In genomic region chr1:25615563-25616079, GRCh38 we compare ENCODE assay signal across 9 cellular contexts. TPM values are rescaled to one million over a fixed set of nuclear protein-coding genes. Genes with fewer than 3 reads are reported as not detected.
DNase-seq lines count a peak whose midpoint lies in the region; ATAC-seq lines count a peak whose summit lies in the region.
"Had no signal": no experiment of that assay in that cellular context is flagged by ENCODE, and none has a peak within 500 bp of the region (broad histone marks: within the 10 kb centered on the region; RNA-seq: fewer than 3 reads in every experiment).

No MANE protein-coding gene starts in this region.

- 0 out of 2 replicates have a peak, but pooled peaks cover 2% of the 10 kb centered on the region for H3K4me1 ChIP-seq in iPS DF 6.9 (ENCODE audit: control insufficient read depth, insufficient read depth, low read length)

- ATAC-seq in stimulated activated memory B cell treated with anti-CD40 and anti-IgM and Interleukin-4, amounts not matched to agents 10 μg/mL and 1 μg/mL and 100 μg/mL, for 72 hours: peak; percentile 2
- no peak for ATAC-seq in GM18873 (IDR thresholded peaks at IDR 0.05; ENCODE audit: low FRiP score, unreplicated experiment)

- no peaks in the 10 kb centered on the region for H3K36me3 Mint-ChIP-seq in activated naive CD4-positive, alpha-beta T cell treated with anti-CD3 and anti-CD28 coated beads for 36 hours (ENCODE audit: low read depth)
- H3K36me3 Mint-ChIP-seq in activated CD4-positive, alpha-beta memory T cell treated with anti-CD3 and anti-CD28 coated beads for 36 hours: no peaks in the 10 kb centered on the region
- no peaks in the 10 kb centered on the region for H3K36me3 Mint-ChIP-seq in stimulated activated memory B cell treated with anti-CD40 and anti-IgM and Interleukin-4, amounts not matched to agents 10 μg/mL and 1 μg/mL and 100 μg/mL, for 72 hours

- no peak for DNase-seq in activated naive CD4-positive, alpha-beta T cell treated with anti-CD3 and anti-CD28 coated beads for 36 hours
- DNase-seq in activated naive CD4-positive, alpha-beta T cell treated with Interleukin-2 at 50 U/mL for 16 hours: no peak
- DNase-seq in activated CD4-positive, alpha-beta memory T cell treated with anti-CD3 and anti-CD28 coated beads for 36 hours: no peak
- DNase-seq in iPS DF 6.9 (ENCODE audit: low read depth, low spot score) (no peak), T1000 (lab: John Stamatoyannopoulos, UW) (no peak), ureter (ENCODE audit: low spot score) (no peak)

- no peaks in the 10 kb centered on the region for H3K9me3 Mint-ChIP-seq in activated naive CD4-positive, alpha-beta T cell treated with anti-CD3 and anti-CD28 coated beads for 36 hours
- no peaks in the 10 kb centered on the region for H3K9me3 Mint-ChIP-seq in activated CD4-positive, alpha-beta memory T cell treated with anti-CD3 and anti-CD28 coated beads for 36 hours
- no peaks in the 10 kb centered on the region for H3K9me3 Mint-ChIP-seq in stimulated activated memory B cell treated with anti-CD40 and anti-IgM and Interleukin-4, amounts not matched to agents 10 μg/mL and 1 μg/mL and 100 μg/mL, for 72 hours
- H3K9me3 Mint-ChIP-seq: activated naive CD4-positive, alpha-beta T cell treated with anti-CD3 and anti-CD28 coated beads, Interleukin-2, amount 50 U/mL, for 72 hours had no signal

- no peaks in the 10 kb centered on the region for H3K36me3 ChIP-seq in iPS DF 6.9 (ENCODE audit: control insufficient read depth, insufficient read depth, low read length)

- POLR2A ChIA-PET in activated CD4-positive, alpha-beta memory T cell treated with anti-CD3 and anti-CD28 coated beads for 36 hours (lab: Charles Lee): no interaction called here

- peaks cover 49% of the 10 kb centered on the region for H3K4me1 Mint-ChIP-seq in activated naive CD4-positive, alpha-beta T cell treated with anti-CD3 and anti-CD28 coated beads for 36 hours (ENCODE audit: low read depth)
- H3K4me1 Mint-ChIP-seq in activated CD4-positive, alpha-beta memory T cell treated with anti-CD3 and anti-CD28 coated beads for 36 hours (ENCODE audit: low read depth): peaks cover 46% of the 10 kb centered on the region
- peaks cover 50% of the 10 kb centered on the region for H3K4me1 Mint-ChIP-seq in stimulated activated memory B cell treated with anti-CD40 and anti-IgM and Interleukin-4, amounts not matched to agents 10 μg/mL and 1 μg/mL and 100 μg/mL, for 72 hours

- H3K27ac Mint-ChIP-seq in activated naive CD4-positive, alpha-beta T cell treated with anti-CD3 and anti-CD28 coated beads for 36 hours: no peak overlapping the region
- H3K27ac Mint-ChIP-seq in activated CD4-positive, alpha-beta memory T cell treated with anti-CD3 and anti-CD28 coated beads for 36 hours: peak overlapping the region; percentile 10
- H3K27ac Mint-ChIP-seq in stimulated activated memory B cell treated with anti-CD40 and anti-IgM and Interleukin-4, amounts not matched to agents 10 μg/mL and 1 μg/mL and 100 μg/mL, for 72 hours: peak overlapping the region; percentile 35
- H3K27ac Mint-ChIP-seq: activated naive CD4-positive, alpha-beta T cell treated with anti-CD3 and anti-CD28 coated beads, Interleukin-2, amount 50 U/mL, for 72 hours had no signal

- peaks cover 1% of the 10 kb centered on the region for H3K27me3 Mint-ChIP-seq in activated naive CD4-positive, alpha-beta T cell treated with anti-CD3 and anti-CD28 coated beads for 36 hours (ENCODE audit: low read depth)
- H3K27me3 Mint-ChIP-seq in activated CD4-positive, alpha-beta memory T cell treated with anti-CD3 and anti-CD28 coated beads for 36 hours: peaks cover 9% of the 10 kb centered on the region
- H3K27me3 Mint-ChIP-seq in stimulated activated memory B cell treated with anti-CD40 and anti-IgM and Interleukin-4, amounts not matched to agents 10 μg/mL and 1 μg/mL and 100 μg/mL, for 72 hours: peaks cover 42% of the 10 kb centered on the region

- H3K27me3 ChIP-seq in iPS DF 6.9 (ENCODE audit: control insufficient read depth, insufficient read depth, low read length): peaks cover 8% of the 10 kb centered on the region; the same call in 1 of the 2 replicates

- H3K27ac ChIP-seq in iPS DF 6.9 (ENCODE audit: low read length): no peak overlapping the region

- CTCF ChIA-PET in activated naive CD4-positive, alpha-beta T cell treated with anti-CD3 and anti-CD28 coated beads for 36 hours (lab: Charles Lee): interaction anchor here (0.7 to 1.4 kb wide), 4 partner anchors 16 to 186 kb away, joined by 3 to 7 read pairs (median 3); no protein-coding TSS in a partner anchor
- CTCF ChIA-PET in activated CD4-positive, alpha-beta memory T cell treated with anti-CD3 and anti-CD28 coated beads for 36 hours (lab: Charles Lee): interaction anchor here (0.8 to 1.4 kb wide), 4 partner anchors 29 to 186 kb away, joined by 3 to 6 read pairs (median 4); no protein-coding TSS in a partner anchor

- peak overlapping the region; percentile 53 for H3K4me3 Mint-ChIP-seq in activated naive CD4-positive, alpha-beta T cell treated with anti-CD3 and anti-CD28 coated beads for 36 hours
- peak overlapping the region; percentile 31 for H3K4me3 Mint-ChIP-seq in activated CD4-positive, alpha-beta memory T cell treated with anti-CD3 and anti-CD28 coated beads for 36 hours
- H3K4me3 Mint-ChIP-seq in stimulated activated memory B cell treated with anti-CD40 and anti-IgM and Interleukin-4, amounts not matched to agents 10 μg/mL and 1 μg/mL and 100 μg/mL, for 72 hours: peak overlapping the region; percentile 73

- H3K4me3 ChIP-seq in iPS DF 6.9 (ENCODE audit: low read length): peak overlapping the region; percentile 57; the same call in 1 of the 2 replicates

- no peaks in the 10 kb centered on the region for H3K9me3 ChIP-seq in iPS DF 6.9 (ENCODE audit: control insufficient read depth, insufficient read depth, low read length)

- WGBS in iPS DF 6.9 (ENCODE audit: insufficient coverage, insufficient read length): no CpG with 5 or more reads among the region's 12 CpGs

- intact Hi-C loops in activated naive CD4-positive, alpha-beta T cell treated with anti-CD3 and anti-CD28 coated beads for 36 hours (cut with micrococcal nuclease): loop anchor here (1.0 kb wide), 1 partner anchor 160 kb away; no protein-coding TSS in a partner anchor
- intact Hi-C loops in activated CD4-positive, alpha-beta memory T cell treated with anti-CD3 and anti-CD28 coated beads for 36 hours (cut with micrococcal nuclease): loop anchor here (5.0 kb wide), 1 partner anchor 82 kb away; no protein-coding TSS in a partner anchor

RNA-seq across cellular contexts. Expression of gene MAN1C1, which starts 1.0 kb away (rescaled TPM):
- total RNA-seq in activated naive CD4-positive, alpha-beta T cell treated with anti-CD3 and anti-CD28 coated beads for 36 hours: 1 to 10 TPM; 4.9 to 6.3 TPM
- total RNA-seq in activated CD4-positive, alpha-beta memory T cell treated with anti-CD3 and anti-CD28 coated beads for 36 hours: 1 to 10 TPM; 4.6 to 4.8 TPM
- 8.7 TPM for total RNA-seq in ureter
